In genomic region chr1:212722270-212722945, GRCh38 we compare ENCODE assay signal across 22 cellular contexts. TPM values are rescaled to one million over a fixed set of nuclear protein-coding genes. Genes with fewer than 3 reads are reported as not detected.
DNase-seq lines count a peak whose midpoint lies in the region; ATAC-seq and TF ChIP-seq lines count a peak whose summit lies in the region.
"Had no signal": no experiment of that assay in that cellular context is flagged by ENCODE, and none has a peak within 500 bp of the region (broad histone marks: within the 10 kb centered on the region; RNA-seq: fewer than 3 reads in every experiment).

No MANE protein-coding gene starts in this region.

- H4K20me1 ChIP-seq in GM23248 (ENCODE audit: insufficient read depth), result no peaks in the 10 kb centered on the region
- H4K20me1 ChIP-seq: BLaER1 treated with 17β-estradiol and CSF1 and Interleukin-3, amounts not matched to agents 10 nM and 100 nM had no signal

- H3K4me2 ChIP-seq in GM23248 (ENCODE audit: unreplicated experiment), result no peak overlapping the region
- H3K4me2 ChIP-seq: smooth muscle cell had no signal

- peaks cover 13% of the 10 kb centered on the region for H3K36me3 Mint-ChIP-seq in natural killer cell treated with Interleukin-12 subunit alpha and Interleukin-12 subunit beta and Interleukin-15 and Interleukin-18, amount 100 ng/mL, for 72 hours
- H3K36me3 Mint-ChIP-seq in natural killer cell, result no peaks in the 10 kb centered on the region
- H3K36me3 Mint-ChIP-seq in activated naive CD8-positive, alpha-beta T cell, result peaks cover 14% of the 10 kb centered on the region
- H3K36me3 Mint-ChIP-seq in CD14-positive monocyte, result peaks cover 4 to 11% of the 10 kb centered on the region in 2 donors

- peaks cover 34 to 60% of the 10 kb centered on the region in 2 donors for H3K4me1 Mint-ChIP-seq in natural killer cell treated with Interleukin-12 subunit alpha and Interleukin-12 subunit beta and Interleukin-15 and Interleukin-18, amount 100 ng/mL, for 72 hours (ENCODE audit: low read depth in 2 of 2)
- H3K4me1 Mint-ChIP-seq in natural killer cell, result peaks cover 11 to 12% of the 10 kb centered on the region in 2 donors
- H3K4me1 Mint-ChIP-seq in activated naive CD8-positive, alpha-beta T cell (ENCODE audit: low read depth), result peaks cover 20% of the 10 kb centered on the region
- peaks cover 20% of the 10 kb centered on the region for H3K4me1 Mint-ChIP-seq in CD14-positive monocyte
- H3K4me1 Mint-ChIP-seq: nephron had no signal

- 86 to 91% methylated on average over 3 of the region's 3 CpGs for WGBS in GM23248 (ENCODE audit: low coverage in 1 of 2, low lambda C conversion rate in 2 of 2, missing lambda C conversion rate in 2 of 2), 2 experiments

- no peaks in the 10 kb centered on the region for H3K27me3 ChIP-seq in GM23248 (replicated peaks; ENCODE audit: insufficient read depth)
- H3K27me3 ChIP-seq: adrenal gland; BLaER1 treated with 17β-estradiol and CSF1 and Interleukin-3, amounts not matched to agents 10 nM and 100 nM; cardiac muscle cell; suprapubic skin had no signal

- peaks cover 11% of the 10 kb centered on the region for H3F3A ChIP-seq in GM23248 (ENCODE audit: insufficient read depth)

- no peak overlapping the region for H3K4me3 ChIP-seq in GM23248
- H3K4me3 ChIP-seq: adrenal gland; BLaER1 treated with 17β-estradiol and CSF1 and Interleukin-3, amounts not matched to agents 10 nM and 100 nM; cardiac muscle cell; esophagus squamous epithelium; prostate gland; smooth muscle cell had no signal

- H3K9me3 ChIP-seq in GM23248 (ENCODE audit: low read depth), result no peaks in the 10 kb centered on the region
- H3K9me3 ChIP-seq: adrenal gland, esophagus squamous epithelium, prostate gland, suprapubic skin had no signal

- no peaks in the 10 kb centered on the region for H3K36me3 ChIP-seq in GM23248 (ENCODE audit: low read depth)
- H3K36me3 ChIP-seq: adrenal gland, cardiac muscle cell, esophagus squamous epithelium, prostate gland, suprapubic skin, WERI-Rb-1 had no signal

- H3K9ac ChIP-seq in GM23248, result no peak overlapping the region
- H3K9ac ChIP-seq: BLaER1 treated with 17β-estradiol and CSF1 and Interleukin-3, amounts not matched to agents 10 nM and 100 nM had no signal

- H3K9me2 ChIP-seq in GM23248 (ENCODE audit: insufficient read depth), result no peaks in the 10 kb centered on the region

- no peaks in the 10 kb centered on the region for H3K79me2 ChIP-seq in GM23248 (ENCODE audit: insufficient read depth)

- H3K4me3 Mint-ChIP-seq in natural killer cell treated with Interleukin-12 subunit alpha and Interleukin-12 subunit beta and Interleukin-15 and Interleukin-18, amount 100 ng/mL, for 72 hours, result peak overlapping the region; percentile 78
- H3K4me3 Mint-ChIP-seq in natural killer cell (no peak overlapping the region), CD14-positive monocyte (no peak overlapping the region)
- peak overlapping the region; percentile 42 for H3K4me3 Mint-ChIP-seq in activated naive CD8-positive, alpha-beta T cell
- H3K4me3 Mint-ChIP-seq: nephron had no signal

- in situ Hi-C loops in GM23248 (cut with MboI), result no loop called here

- no peak overlapping the region for H3K27ac ChIP-seq in GM23248
- H3K27ac ChIP-seq: adrenal gland, cardiac muscle cell, prostate gland, suprapubic skin, WERI-Rb-1 had no signal

- peaks cover 14% of the 10 kb centered on the region for H3K4me1 ChIP-seq in GM23248 (ENCODE audit: insufficient read depth)
- H3K4me1 ChIP-seq: adrenal gland, prostate gland had no signal

- peak; percentile 48 to 56 for ATAC-seq in natural killer cell treated with Interleukin-12 subunit alpha and Interleukin-12 subunit beta and Interleukin-15 and Interleukin-18, amount 100 ng/mL, for 72 hours
- no peak for ATAC-seq in natural killer cell

- intact Hi-C loops in natural killer cell (cut with micrococcal nuclease) (no loop called here), CD14-positive monocyte (cut with micrococcal nuclease) (no loop called here)

- TF ChIP-seq CTCF in natural killer cell (IDR thresholded peaks at IDR 0.05) (no peak), CD14-positive monocyte (IDR thresholded peaks at IDR 0.05) (no peak)

- no peak for DNase-seq in natural killer cell treated with Interleukin-12 subunit alpha and Interleukin-12 subunit beta and Interleukin-15 and Interleukin-18, amount 100 ng/mL, for 72 hours (ENCODE audit: low spot score)
- DNase-seq in natural killer cell, result no peak
- DNase-seq in NCI-H69 (lab: John Stamatoyannopoulos, UW), result peak; percentile 58
- no peak for DNase-seq in NCI-H1417 treated with DMSO at 0.1 percent for 48 hours (lab: John Stamatoyannopoulos, UW)
- DNase-seq in CD14-positive monocyte (ENCODE audit: low spot score), result no peak
- no peak for DNase-seq in GM23248
- DNase-seq: adrenal gland; DMS79; effector CD4-positive, alpha-beta T cell; esophagus squamous epithelium; MM.1S; NCI-H446 treated with DMSO at 0.1 percent for 48 hours; Right ventricle myocardium superior; T-cell; WERI-Rb-1 had no signal

- H3K27ac Mint-ChIP-seq in natural killer cell treated with Interleukin-12 subunit alpha and Interleukin-12 subunit beta and Interleukin-15 and Interleukin-18, amount 100 ng/mL, for 72 hours, result peak overlapping the region; percentile 59 to 78
- H3K27ac Mint-ChIP-seq in natural killer cell (no peak overlapping the region), CD14-positive monocyte (no peak overlapping the region)
- H3K27ac Mint-ChIP-seq in activated naive CD8-positive, alpha-beta T cell, result peak overlapping the region; percentile 35
- H3K27ac Mint-ChIP-seq: nephron had no signal

- no peak overlapping the region for H2AFZ ChIP-seq in GM23248

- no peaks in the 10 kb centered on the region for H3K9me3 Mint-ChIP-seq in natural killer cell treated with Interleukin-12 subunit alpha and Interleukin-12 subunit beta and Interleukin-15 and Interleukin-18, amount 100 ng/mL, for 72 hours
- H3K9me3 Mint-ChIP-seq in natural killer cell (no peaks in the 10 kb centered on the region), CD14-positive monocyte (peaks cover 0 to 3% (median 0%) of the 10 kb centered on the region in 7 donors)
- no peaks in the 10 kb centered on the region for H3K9me3 Mint-ChIP-seq in activated naive CD8-positive, alpha-beta T cell (ENCODE audit: low read depth)

- H3K27me3 Mint-ChIP-seq in natural killer cell treated with Interleukin-12 subunit alpha and Interleukin-12 subunit beta and Interleukin-15 and Interleukin-18, amount 100 ng/mL, for 72 hours, result peaks cover 11 to 14% of the 10 kb centered on the region in 2 donors
- H3K27me3 Mint-ChIP-seq in natural killer cell (ENCODE audit: low read depth in 2 of 2) (peaks cover 11 to 15% of the 10 kb centered on the region in 2 donors), CD14-positive monocyte (ENCODE audit: low read depth in 3 of 3) (peaks cover 1 to 4% (median 4%) of the 10 kb centered on the region in 3 donors)
- H3K27me3 Mint-ChIP-seq in activated naive CD8-positive, alpha-beta T cell, result peaks cover 5% of the 10 kb centered on the region

RNA-seq across cellular contexts. Expression of gene BATF3, which starts 22.8 kb away (rescaled TPM):
- 100 to 1,000 TPM in 1 of 2 donors, 10 to 100 TPM in 1; 46.6 to 137 TPM for total RNA-seq in natural killer cell treated with Interleukin-12 subunit alpha and Interleukin-12 subunit beta and Interleukin-15 and Interleukin-18, amount 100 ng/mL, for 72 hours
- total RNA-seq in natural killer cell, result 1 to 10 TPM in 2 of 3 donors, under 1 TPM in 1; 0.25 to 3.6 (median 1.2) TPM
- 10 to 100 TPM; 15.1 to 34.7 TPM for polyA plus RNA-seq in CD14-positive monocyte
- total RNA-seq in GM23248 (2014; rRNA removed; shearing (Covaris generic)), result 0.86 and 1.4 TPM in 2 replicates
- 0.46 and 0.60 TPM in 2 replicates for polyA plus RNA-seq in GM23248 (2016; fragmentation: Nextera tagmentation; extraction: Ambion mirVana)

Comparison
In these comparisons a context has a peak if more than half of its experiments do, and no peak if none do; other contexts are left out.
1. ATAC-seq: peak in natural killer cell treated with Interleukin-12 subunit alpha and Interleukin-12 subunit beta and Interleukin-15 and Interleukin-18, amount 100 ng/mL, for 72 hours (2 of 2); none in natural killer cell (0 of 3).
2. H3K27ac Mint-ChIP-seq: peak in natural killer cell treated with Interleukin-12 subunit alpha and Interleukin-12 subunit beta and Interleukin-15 and Interleukin-18, amount 100 ng/mL, for 72 hours (2 of 2) and activated naive CD8-positive, alpha-beta T cell (single experiment); none in natural killer cell (0 of 2) and CD14-positive monocyte (0 of 7).
3. H3K4me3 Mint-ChIP-seq: peak in natural killer cell treated with Interleukin-12 subunit alpha and Interleukin-12 subunit beta and Interleukin-15 and Interleukin-18, amount 100 ng/mL, for 72 hours (single experiment) and activated naive CD8-positive, alpha-beta T cell (single experiment); none in natural killer cell (single experiment) and CD14-positive monocyte (0 of 2).
4. RNA of gene BATF3, which starts 22.8 kb away (total RNA-seq): 46.6 to 137 TPM in natural killer cell treated with Interleukin-12 subunit alpha and Interleukin-12 subunit beta and Interleukin-15 and Interleukin-18, amount 100 ng/mL, for 72 hours; 0.25 to 3.6 TPM in natural killer cell and 0.86 to 1.4 TPM in GM23248; every median in the first group is over 10 times any median in the second.